25 cellular contexts compared by ENCODE assay signal in genomic region chr6:52411911-52412310, GRCh38. TPM values are rescaled to one million over a fixed set of nuclear protein-coding genes. Genes with fewer than 3 reads are reported as not detected.
A peak's percentile ranks its signal among the peaks of the same experiment; 100 is the strongest.
DNase-seq lines count a peak whose midpoint lies in the region; ATAC-seq, FAIRE-seq and TF ChIP-seq lines count a peak whose summit lies in the region.
"Had no signal": no experiment of that assay in that cellular context is flagged by ENCODE, and none has a peak within 500 bp of the region (broad histone marks: within the 10 kb centered on the region; RNA-seq: fewer than 3 reads in every experiment).

No MANE protein-coding gene starts in this region.

- no CpG with 5 or more reads among the region's 4 CpGs for WGBS in IMR-90 (ENCODE audit: extremely low coverage in 2 of 2, insufficient read length in 1 of 2), 2 experiments
- WGBS in body of pancreas, 2 donors, result 81 to 82% methylated on average over 4 of the region's 4 CpGs

- no peak overlapping the region for H3K4me3 Mint-ChIP-seq in CD4-positive, alpha-beta T cell
- H3K4me3 Mint-ChIP-seq in chondrocyte (ENCODE audit: unreplicated experiment), result no peak overlapping the region
- H3K4me3 Mint-ChIP-seq in naive thymus-derived CD8-positive, alpha-beta T cell, result no peak overlapping the region
- H3K4me3 Mint-ChIP-seq: CD14-positive monocyte; CD4-positive, alpha-beta memory T cell; GM23338; H9 had no signal

- no peak overlapping the region for H4K8ac ChIP-seq in IMR-90 (ENCODE audit: low read depth in 2 of 2, low read length in 2 of 2)

- H3K18ac ChIP-seq in IMR-90 (ENCODE audit: low read depth, low read length), result no peak overlapping the region

- no peak overlapping the region for H3K4ac ChIP-seq in IMR-90 (ENCODE audit: low read depth, low read length)

- no peak overlapping the region for H3K9ac ChIP-seq in IMR-90 (ENCODE audit: low read depth, low read length)
- H3K9ac ChIP-seq: BLaER1 treated with 17β-estradiol and CSF1 and Interleukin-3, amounts not matched to agents 10 nM and 100 nM had no signal

- H3K79me1 ChIP-seq in IMR-90 (ENCODE audit: low read depth in 1 of 2, low read length in 2 of 2), result no peaks in the 10 kb centered on the region

- no peak overlapping the region for H2BK20ac ChIP-seq in IMR-90 (ENCODE audit: low read depth, low read length)

- H3K9me1 ChIP-seq in IMR-90 (ENCODE audit: insufficient read depth, low read length), result peaks cover 2% of the 10 kb centered on the region; the same call in 1 of the 2 replicates

- no peak overlapping the region for H3K27ac ChIP-seq in CD4-positive, alpha-beta T cell (ENCODE audit: low read depth, low read length)
- H3K27ac ChIP-seq in IMR-90 (ENCODE audit: insufficient read depth, low read length), result no peak overlapping the region
- H3K27ac ChIP-seq in body of pancreas, result no peak overlapping the region
- H3K27ac ChIP-seq: 22Rv1; BLaER1 treated with 17β-estradiol and CSF1 and Interleukin-3, amounts not matched to agents 10 nM and 100 nM had no signal

- TF ChIP-seq RAD21 in IMR-90 (IDR thresholded peaks at IDR 0.05; ENCODE audit: low read length), result no peak

- H3K14ac ChIP-seq in IMR-90 (replicated peaks; ENCODE audit: low read depth, low read length), result no peak overlapping the region

- no TSS peak for BruUV-seq in IMR-90 (replicated peaks; lab: Mats Ljungman, UMichigan)

- peaks cover 39% of the 10 kb centered on the region for H3K4me1 Mint-ChIP-seq in CD4-positive, alpha-beta T cell (ENCODE audit: low read depth)
- peaks cover 32% of the 10 kb centered on the region for H3K4me1 Mint-ChIP-seq in chondrocyte (ENCODE audit: low read depth)
- H3K4me1 Mint-ChIP-seq in naive thymus-derived CD8-positive, alpha-beta T cell, result peaks cover 18 to 45% (median 32%) of the 10 kb centered on the region in 4 donors

- no peaks in the 10 kb centered on the region for H3K36me3 ChIP-seq in IMR-90 (ENCODE audit: control insufficient read depth, insufficient read depth, low read length)
- H3K36me3 ChIP-seq in body of pancreas (replicated peaks in 1 of 2; ENCODE audit: insufficient read depth in 1 of 2, low read depth in 2 of 2), result no peaks in the 10 kb centered on the region
- H3K36me3 ChIP-seq: BLaER1 treated with 17β-estradiol and CSF1 and Interleukin-3, amounts not matched to agents 10 nM and 100 nM had no signal

- H3K4me3 ChIP-seq in IMR-90 (ENCODE audit: insufficient read depth, low read depth, low read length) (no peak overlapping the region), body of pancreas (no peak overlapping the region)
- H3K4me3 ChIP-seq: BLaER1 treated with 17β-estradiol and CSF1 and Interleukin-3, amounts not matched to agents 10 nM and 100 nM; GM23338 had no signal

- CTCF ChIA-PET in CD4-positive, alpha-beta T cell (lab: Charles Lee), result no interaction called here
- CTCF ChIA-PET in IMR-90 (lab: Yijun Ruan, JAX), result no interaction called here

- H2BK15ac ChIP-seq in IMR-90 (ENCODE audit: low read depth, low read length), result no peak overlapping the region

- peak overlapping the region; percentile 26 for H2BK5ac ChIP-seq in IMR-90 (ENCODE audit: low read depth, low read length, poor library complexity, severe bottlenecking)

- in situ Hi-C loops in IMR-90 (cut with MboI; ENCODE audit: low sequenced_read_pairs), result no loop called here

- no peak overlapping the region for H3K4me2 ChIP-seq in IMR-90 (ENCODE audit: low read depth, low read length)
- H3K4me2 ChIP-seq: BLaER1 treated with 17β-estradiol and CSF1 and Interleukin-3, amounts not matched to agents 10 nM and 100 nM; GM23338 had no signal

- H3K23ac ChIP-seq in IMR-90 (ENCODE audit: low read depth, low read length), result no peak overlapping the region

- no peaks in the 10 kb centered on the region for H4K20me1 ChIP-seq in IMR-90 (ENCODE audit: insufficient read depth, low read length)

- dilution Hi-C loops in IMR-90 (cut with HindIII; ENCODE audit: low sequenced_read_pairs, unreplicated experiment), result loop anchor here (25.0 kb wide), 1 partner anchor 250 kb away; the partner anchor contains the start of gene TMEM14A

- H2AK5ac ChIP-seq in IMR-90 (ENCODE audit: low read depth, low read length), result no peak overlapping the region; the same call in 1 of the 2 replicates

- POLR2A ChIA-PET in CD4-positive, alpha-beta T cell (lab: Charles Lee), result no interaction called here
- POLR2A ChIA-PET in IMR-90 (lab: Charles Lee; ENCODE audit: unreplicated experiment), result no interaction called here
- POLR2A ChIA-PET in naive thymus-derived CD8-positive, alpha-beta T cell (lab: Charles Lee), result no interaction called here

- no peak for FAIRE-seq in urothelium cell line (lab: Jason Lieb, UNC)
- FAIRE-seq: A204.1, G401.6, GM12892 had no signal

- no peak overlapping the region for H3K56ac ChIP-seq in IMR-90 (ENCODE audit: extremely low read depth, insufficient read depth, low read length)

- H3K9me3 Mint-ChIP-seq in CD4-positive, alpha-beta T cell, result no peaks in the 10 kb centered on the region
- H3K9me3 Mint-ChIP-seq in chondrocyte (ENCODE audit: low read depth), result no peaks in the 10 kb centered on the region
- no peaks in the 10 kb centered on the region for H3K9me3 Mint-ChIP-seq in naive thymus-derived CD8-positive, alpha-beta T cell
- H3K9me3 Mint-ChIP-seq: CD14-positive monocyte; CD4-positive, alpha-beta memory T cell; GM23338; H9 had no signal

- H4K91ac ChIP-seq in IMR-90 (ENCODE audit: insufficient read depth, low read depth, low read length), result no peak overlapping the region

- TF ChIP-seq CTCF in CD4-positive, alpha-beta T cell (IDR thresholded peaks at IDR 0.05), result no peak
- TF ChIP-seq CTCF in IMR-90 (conservative IDR thresholded peaks at IDR 0.05; ENCODE audit: low read depth, low read length), result no peak
- TF ChIP-seq CTCF in chondrocyte (IDR thresholded peaks at IDR 0.05), result peak; percentile 13
- TF ChIP-seq CTCF in body of pancreas (IDR thresholded peaks at IDR 0.05), result no peak

- H3K27me3 ChIP-seq in CD4-positive, alpha-beta T cell (ENCODE audit: control insufficient read depth, insufficient read depth, low read length), result no peaks in the 10 kb centered on the region
- H3K27me3 ChIP-seq in IMR-90 (ENCODE audit: control insufficient read depth, insufficient read depth, low read length) (no peaks in the 10 kb centered on the region), body of pancreas (no peaks in the 10 kb centered on the region)
- H3K27me3 ChIP-seq: BE2C; BLaER1 treated with 17β-estradiol and CSF1 and Interleukin-3, amounts not matched to agents 10 nM and 100 nM had no signal

- peaks cover 11% of the 10 kb centered on the region for H3K4me1 ChIP-seq in IMR-90 (ENCODE audit: control insufficient read depth, insufficient read depth, low read length)
- no peaks in the 10 kb centered on the region for H3K4me1 ChIP-seq in body of pancreas

- H3K9me3 ChIP-seq in CD4-positive, alpha-beta T cell (ENCODE audit: control insufficient read depth, low read length), result no peaks in the 10 kb centered on the region
- H3K9me3 ChIP-seq in IMR-90 (ENCODE audit: control insufficient read depth, insufficient read depth, low read length) (no peaks in the 10 kb centered on the region), body of pancreas (no peaks in the 10 kb centered on the region)
- H3K9me3 ChIP-seq: BE2C; BLaER1 treated with 17β-estradiol and CSF1 and Interleukin-3, amounts not matched to agents 10 nM and 100 nM had no signal

- no peak overlapping the region for H2BK120ac ChIP-seq in IMR-90 (ENCODE audit: low read depth, low read length)

- TF ChIP-seq POLR2A in IMR-90 (IDR thresholded peaks at IDR 0.05; ENCODE audit: low read depth, low read length), result no peak
- TF ChIP-seq POLR2A in body of pancreas (IDR thresholded peaks at IDR 0.05), result no peak

- H3K36me3 Mint-ChIP-seq in CD4-positive, alpha-beta T cell (ENCODE audit: low read depth), result peaks cover 4% of the 10 kb centered on the region
- H3K36me3 Mint-ChIP-seq in chondrocyte (ENCODE audit: low read depth), result no peaks in the 10 kb centered on the region
- peaks cover 0 to 2% (median 0%) of the 10 kb centered on the region in 3 donors for H3K36me3 Mint-ChIP-seq in naive thymus-derived CD8-positive, alpha-beta T cell

- no peak overlapping the region for H2AK9ac ChIP-seq in IMR-90 (replicated peaks; ENCODE audit: low read depth, low read length, poor library complexity)

- no peak overlapping the region for H2AFZ ChIP-seq in IMR-90 (replicated peaks; ENCODE audit: low read length, poor library complexity)
- H2AFZ ChIP-seq: GM23338 had no signal

- no peak for ATAC-seq in CD4-positive, alpha-beta T cell (ENCODE audit: poor library complexity)
- ATAC-seq in IMR-90 (ENCODE audit: low read depth) (no peak), HG03565 (IDR thresholded peaks at IDR 0.05; ENCODE audit: unreplicated experiment) (no peak), body of pancreas (no peak), GM21526 (IDR thresholded peaks at IDR 0.05; ENCODE audit: low FRiP score, unreplicated experiment) (no peak)
- ATAC-seq in naive thymus-derived CD8-positive, alpha-beta T cell, result no peak
- ATAC-seq: GM23338, HCT116 had no signal

- no peak for DNase-seq in CD4-positive, alpha-beta T cell
- no peak for DNase-seq in IMR-90
- no peak for DNase-seq in chondrocyte (ENCODE audit: low spot score)
- no peak for DNase-seq in naive thymus-derived CD8-positive, alpha-beta T cell
- no peak for DNase-seq in body of pancreas
- DNase-seq in urothelium cell line (ENCODE audit: low spot score), result no peak
- DNase-seq: ACHN; AML-193; BE2C; Calu3; CD4-positive, alpha-beta memory T cell; COR-L47; DMS53; DMS79 treated with DMSO at 0.1 percent for 48 hours; H9 had no signal

- H4K5ac ChIP-seq in IMR-90 (ENCODE audit: low read depth, low read length), result no peak overlapping the region

- no peaks in the 10 kb centered on the region for H3K27me3 Mint-ChIP-seq in CD4-positive, alpha-beta T cell
- no peaks in the 10 kb centered on the region for H3K27me3 Mint-ChIP-seq in chondrocyte (ENCODE audit: low read depth)
- no peaks in the 10 kb centered on the region for H3K27me3 Mint-ChIP-seq in naive thymus-derived CD8-positive, alpha-beta T cell
- H3K27me3 Mint-ChIP-seq: CD4-positive, alpha-beta memory T cell had no signal

- intact Hi-C loops in CD4-positive, alpha-beta T cell (cut with DNase I, micrococcal nuclease), result loop anchor here in 1 of 2 experiments (10.0 kb wide), 2 partner anchors 347 to 1133 kb away; partner anchors contain the start of gene GCLC
- intact Hi-C loops in IMR-90 (cut with micrococcal nuclease), result loop anchor here (2.0 kb wide), 1 partner anchor 583 kb away; the partner anchor contains the start of gene GSTA4
- intact Hi-C loops in body of pancreas (cut with DNase I), result loop anchor here (5.0 to 10.0 kb wide), 2 partner anchors 183 to 250 kb away; no protein-coding TSS in a partner anchor

- peak overlapping the region; percentile 64 for H3K27ac Mint-ChIP-seq in CD4-positive, alpha-beta T cell
- no peak overlapping the region for H3K27ac Mint-ChIP-seq in chondrocyte (ENCODE audit: unreplicated experiment)
- peak overlapping the region in 6 of 10 donors; percentile 11 to 83 (median 62) for H3K27ac Mint-ChIP-seq in naive thymus-derived CD8-positive, alpha-beta T cell
- H3K27ac Mint-ChIP-seq: GM23338, H9 had no signal

RNA-seq across cellular contexts. Expression of gene EFHC1, which starts 8.2 kb away (rescaled TPM):
- 1 to 10 TPM; 3.4 to 4.8 TPM for total RNA-seq in CD4-positive, alpha-beta T cell
- total RNA-seq in IMR-90 (2012; rRNA removed) (14.0 and 14.7 TPM in 2 replicates), chondrocyte (9.6 to 18.7 TPM (median 11.3 TPM) in 3 replicates), body of pancreas (10 to 100 TPM; 11.5 to 17.4 TPM)
- 17.6 and 23.0 TPM in 2 replicates for polyA plus RNA-seq in IMR-90 (2012; rRNA removed)
- polyA plus RNA-seq in IMR-90 (2012; cell fraction: cytosol; rRNA removed), result 3.1 and 5.1 TPM in 2 replicates
- 39.6 and 135 TPM in 2 replicates for polyA plus RNA-seq in IMR-90 (2012; cell fraction: nucleus; rRNA removed; ENCODE audit: low replicate concordance)
- 10 to 100 TPM; 13.0 to 15.5 TPM for total RNA-seq in naive thymus-derived CD8-positive, alpha-beta T cell
- polyA plus RNA-seq in naive thymus-derived CD8-positive, alpha-beta T cell, result 1 to 10 TPM; 2.5 to 5.1 (median 2.9) TPM

RNA-seq across cellular contexts. Expression of gene PAQR8, which starts 50.0 kb away (rescaled TPM):
- total RNA-seq in CD4-positive, alpha-beta T cell, result 1 to 10 TPM; 1.8 to 1.9 TPM
- 1.6 and 1.7 TPM in 2 replicates for total RNA-seq in IMR-90 (2012; rRNA removed)
- polyA plus RNA-seq in IMR-90 (2012; rRNA removed), result 1.1 and 1.4 TPM in 2 replicates
- polyA plus RNA-seq in IMR-90 (2012; cell fraction: cytosol; rRNA removed), result 0.68 and 1.2 TPM in 2 replicates
- 0.37 and 0.42 TPM in 2 replicates for polyA plus RNA-seq in IMR-90 (2012; cell fraction: nucleus; rRNA removed; ENCODE audit: low replicate concordance)
- total RNA-seq in chondrocyte, result 3.6 to 4.4 TPM (median 3.6 TPM) in 3 replicates
- 10 to 100 TPM; 28.9 to 31.7 TPM for total RNA-seq in naive thymus-derived CD8-positive, alpha-beta T cell
- polyA plus RNA-seq in naive thymus-derived CD8-positive, alpha-beta T cell, result 10 to 100 TPM; 14.3 to 35.0 (median 30.6) TPM
- total RNA-seq in body of pancreas, result 1 to 10 TPM; 4.0 to 4.9 TPM
